ENCODE assay signal across 8 cellular contexts in the genomic region with DNA sequence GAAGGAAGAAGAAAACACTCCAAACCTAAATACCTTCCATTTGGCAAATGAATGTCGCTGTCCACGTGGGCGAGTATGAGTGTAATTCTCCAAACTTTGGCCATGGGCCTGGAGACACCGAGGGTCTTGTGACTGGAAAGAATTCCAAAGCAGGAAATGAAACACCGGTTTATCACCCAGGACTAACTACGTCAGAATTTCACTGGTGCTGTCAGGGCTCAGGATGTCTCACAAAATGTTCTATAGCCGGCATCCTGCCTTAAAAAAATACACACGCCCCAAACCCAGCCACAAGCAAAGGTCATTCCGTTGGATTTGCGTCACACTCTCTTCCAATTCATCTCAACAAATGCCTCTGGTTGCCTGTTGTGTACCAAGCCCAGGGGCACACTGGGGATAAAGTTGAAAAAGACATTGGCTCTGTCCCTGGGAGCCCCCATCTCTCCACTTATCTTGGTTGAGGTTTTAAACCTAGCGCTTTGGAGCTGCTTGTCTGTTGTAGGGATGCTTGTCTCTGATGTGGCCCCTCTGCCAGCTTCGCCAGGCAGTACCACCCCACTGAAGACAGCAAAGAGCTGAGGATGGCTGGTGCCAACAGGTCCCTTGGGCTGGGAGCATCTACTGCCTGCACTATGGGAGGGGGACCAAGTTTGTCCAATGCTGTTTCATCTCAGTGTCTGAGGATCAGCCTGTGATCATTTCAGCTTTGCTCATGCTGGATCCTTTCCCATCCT. TPM values are rescaled to one million over a fixed set of nuclear protein-coding genes. Genes with fewer than 3 reads are reported as not detected.
DNase-seq lines count a peak whose midpoint lies in the region; TF ChIP-seq lines count a peak whose summit lies in the region.

No MANE protein-coding gene starts in this region.

- no peak overlapping the region for H3K9ac ChIP-seq in endodermal cell (ENCODE audit: extremely low read depth, low read length, poor library complexity, severe bottlenecking)

- H3K36me3 Mint-ChIP-seq in activated T-cell treated with anti-CD3 and anti-CD28 coated beads, Interleukin-2, amount 50 U/mL, for 24 hours (ENCODE audit: low read depth): no peaks in the 10 kb centered on the region
- peaks cover 8% of the 10 kb centered on the region for H3K36me3 Mint-ChIP-seq in endodermal cell (ENCODE audit: low read depth)

- H3K27ac Mint-ChIP-seq in activated T-cell treated with anti-CD3 and anti-CD28 coated beads, Interleukin-2, amount 50 U/mL, for 24 hours: peak overlapping the region; percentile 78
- no peak overlapping the region for H3K27ac Mint-ChIP-seq in endodermal cell

- H3K9me3 ChIP-seq in endodermal cell (ENCODE audit: control insufficient read depth, low read length): peaks cover 19% of the 10 kb centered on the region

- no peak for DNase-seq in activated T-cell treated with anti-CD3 and anti-CD28 coated beads, Interleukin-2, amount 50 U/mL, for 24 hours
- no peak for DNase-seq in activated T-cell treated with anti-CD3 and anti-CD28 coated beads, Interleukin-2, amount 50 U/mL, for 1 hour
- DNase-seq in mucosa of gallbladder (ENCODE audit: low spot score) (peak; percentile 57), cerebellar cortex (ENCODE audit: low spot score) (no peak), endodermal cell (no peak), DMS114 treated with DMSO at 0.1 percent for 48 hours (lab: John Stamatoyannopoulos, UW; ENCODE audit: unreplicated experiment) (no peak)

- H3K4me3 ChIP-seq in urinary bladder (ENCODE audit: low read depth, low read length): no peak overlapping the region
- H3K4me3 ChIP-seq in endodermal cell (ENCODE audit: low read length): no peak overlapping the region

- no peaks in the 10 kb centered on the region for H3K36me3 ChIP-seq in urinary bladder (ENCODE audit: insufficient read depth)
- no peaks in the 10 kb centered on the region for H3K36me3 ChIP-seq in endodermal cell (ENCODE audit: control insufficient read depth, insufficient read depth, low read length)

- H3K27ac ChIP-seq in cingulate gyrus (ENCODE audit: low read depth, low read length): peak overlapping the region; percentile 83
- peak overlapping the region; percentile 12 for H3K27ac ChIP-seq in urinary bladder (ENCODE audit: low read depth)
- no peak overlapping the region for H3K27ac ChIP-seq in endodermal cell (ENCODE audit: low read depth, low read length)

- no peaks in the 10 kb centered on the region for H3K4me1 ChIP-seq in urinary bladder (ENCODE audit: insufficient read depth)
- H3K4me1 ChIP-seq in endodermal cell (ENCODE audit: control insufficient read depth, insufficient read depth, low read length): peaks cover 8% of the 10 kb centered on the region

- no peaks in the 10 kb centered on the region for H3K27me3 Mint-ChIP-seq in activated T-cell treated with anti-CD3 and anti-CD28 coated beads, Interleukin-2, amount 50 U/mL, for 24 hours
- no peaks in the 10 kb centered on the region for H3K27me3 Mint-ChIP-seq in endodermal cell (ENCODE audit: insufficient read depth)

- peaks cover 48% of the 10 kb centered on the region for H3K4me1 Mint-ChIP-seq in activated T-cell treated with anti-CD3 and anti-CD28 coated beads, Interleukin-2, amount 50 U/mL, for 24 hours (ENCODE audit: low read depth)
- H3K4me1 Mint-ChIP-seq in endodermal cell: peaks cover 10% of the 10 kb centered on the region

- peak overlapping the region; percentile 54 for H3K4me3 Mint-ChIP-seq in activated T-cell treated with anti-CD3 and anti-CD28 coated beads, Interleukin-2, amount 50 U/mL, for 24 hours
- H3K4me3 Mint-ChIP-seq in endodermal cell: no peak overlapping the region

- 40% methylated on average over 12 of the region's 12 CpGs for WGBS in urinary bladder
- 95% methylated on average over 10 to 12 of the region's 12 CpGs for WGBS in endodermal cell (ENCODE audit: insufficient coverage in 1 of 2, insufficient read length in 1 of 2), 2 experiments

- no peak for TF ChIP-seq CTCF in endodermal cell (conservative IDR thresholded peaks at IDR 0.05)

- H3K9me3 Mint-ChIP-seq in activated T-cell treated with anti-CD3 and anti-CD28 coated beads, Interleukin-2, amount 50 U/mL, for 24 hours: peaks cover 8% of the 10 kb centered on the region
- peaks cover 33% of the 10 kb centered on the region for H3K9me3 Mint-ChIP-seq in endodermal cell

- H3K27me3 ChIP-seq in endodermal cell (ENCODE audit: control insufficient read depth, insufficient read depth, low read length, poor library complexity, severe bottlenecking): no peaks in the 10 kb centered on the region

RNA-seq across cellular contexts. Expression of a gene that starts 31.2 kb away (rescaled TPM):
- 17.2 TPM for total RNA-seq in mucosa of gallbladder
- total RNA-seq in urinary bladder: 6.5 TPM
- 3.4 TPM for polyA plus RNA-seq in urinary bladder
- 10 to 100 TPM; 17.8 to 18.8 TPM for total RNA-seq in endodermal cell
- 2.8 TPM for polyA plus RNA-seq in endodermal cell (2013, experiment 1 of 2)
- 2.4 TPM for polyA plus RNA-seq in endodermal cell (2013, experiment 2 of 2)

RNA-seq across cellular contexts. Expression of a gene that starts 38.1 kb away (rescaled TPM):
- total RNA-seq in mucosa of gallbladder (14.8 TPM), urinary bladder (7.6 TPM), endodermal cell (10 to 100 TPM in 1 of 2 donors, 1 to 10 TPM in 1; 9.1 to 11.0 TPM)
- 22.4 TPM for polyA plus RNA-seq in urinary bladder
- polyA plus RNA-seq in endodermal cell (2013, experiment 1 of 2): 14.4 TPM
- 14.9 TPM for polyA plus RNA-seq in endodermal cell (2013, experiment 2 of 2)

RNA-seq across cellular contexts. Expression of a gene that starts 45.5 kb away (rescaled TPM):
- total RNA-seq in mucosa of gallbladder: 95.0 TPM
- 50.0 TPM for total RNA-seq in urinary bladder
- 114 TPM for polyA plus RNA-seq in urinary bladder
- 100 to 1,000 TPM; 208 to 223 TPM for total RNA-seq in endodermal cell
- 90.8 TPM for polyA plus RNA-seq in endodermal cell (2013, experiment 1 of 2)
- polyA plus RNA-seq in endodermal cell (2013, experiment 2 of 2): 93.7 TPM

RNA-seq across cellular contexts. Expression of a gene that starts 53.5 kb away (rescaled TPM):
- 0.12 TPM for total RNA-seq in mucosa of gallbladder
- 0.69 TPM for total RNA-seq in urinary bladder
- polyA plus RNA-seq in urinary bladder: 0.34 TPM
- under 1 TPM; 0.68 to 0.97 TPM for total RNA-seq in endodermal cell
- 0.57 TPM for polyA plus RNA-seq in endodermal cell (2013, experiment 1 of 2)
- 0.50 TPM for polyA plus RNA-seq in endodermal cell (2013, experiment 2 of 2)
